11 cellular contexts compared by ENCODE assay signal in the genomic region with DNA sequence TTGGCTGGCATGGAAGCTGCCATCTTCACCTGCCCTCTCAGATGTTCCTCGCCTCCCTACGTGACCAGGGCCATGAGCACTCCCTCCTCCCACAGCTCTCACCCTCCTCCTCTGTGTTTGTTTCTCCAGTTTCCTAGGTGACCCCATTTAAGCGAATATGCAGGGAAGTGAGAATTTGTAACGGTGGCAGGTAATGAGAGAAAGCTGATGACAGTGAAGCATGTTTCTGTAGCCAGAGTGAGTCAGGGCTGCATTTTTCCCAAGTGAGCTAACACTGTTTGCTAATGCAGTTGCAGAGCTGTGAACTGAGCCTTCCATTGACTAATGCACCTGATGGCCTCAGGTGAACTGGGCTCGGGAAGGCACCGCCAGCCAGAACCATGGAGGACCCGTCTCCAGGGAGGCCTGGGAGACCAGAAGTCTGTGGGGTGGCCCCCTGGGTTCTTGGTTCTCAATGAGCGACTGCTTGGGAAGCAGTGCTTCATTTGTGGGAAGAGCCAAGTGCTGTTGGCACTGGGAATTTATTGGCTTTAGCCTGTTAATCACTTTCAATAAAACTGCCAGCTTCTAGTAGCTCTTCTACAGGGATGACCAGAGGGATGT.
DNase-seq lines count a peak whose midpoint lies in the region; ATAC-seq, FAIRE-seq and TF ChIP-seq lines count a peak whose summit lies in the region.
"Had no signal": no experiment of that assay in that cellular context is flagged by ENCODE, and none has a peak within 500 bp of the region (broad histone marks: within the 10 kb centered on the region; RNA-seq: fewer than 3 reads in every experiment).

No MANE protein-coding gene starts in this region.

- no peaks in the 10 kb centered on the region for H3K27me3 ChIP-seq in endodermal cell (ENCODE audit: control insufficient read depth, insufficient read depth, low read length, poor library complexity, severe bottlenecking)
- H3K27me3 ChIP-seq: ascending aorta, ovary had no signal

- no peak for TF ChIP-seq CTCF in endodermal cell (conservative IDR thresholded peaks at IDR 0.05)

- peak overlapping the region; percentile 82 for H3K27ac Mint-ChIP-seq in endodermal cell

- no peaks in the 10 kb centered on the region for H3K36me3 ChIP-seq in endodermal cell (ENCODE audit: control insufficient read depth, insufficient read depth, low read length)
- H3K36me3 ChIP-seq: ascending aorta, ovary had no signal

- ATAC-seq in GM18520 (IDR thresholded peaks at IDR 0.05; ENCODE audit: unreplicated experiment), result peak; percentile 54

- no peak for FAIRE-seq in frontal cortex (lab: Jason Lieb, UNC)
- FAIRE-seq: endometrium had no signal

- H3K27me3 Mint-ChIP-seq in endodermal cell (ENCODE audit: insufficient read depth), result peaks cover 6% of the 10 kb centered on the region

- no peak overlapping the region for H3K4me3 ChIP-seq in endodermal cell (ENCODE audit: low read length)
- H3K4me3 ChIP-seq: ascending aorta, ovary had no signal

- no peaks in the 10 kb centered on the region for H3K9me3 Mint-ChIP-seq in endodermal cell

- no peaks in the 10 kb centered on the region for H3K36me3 Mint-ChIP-seq in endodermal cell (ENCODE audit: low read depth)

- no peak overlapping the region for H3K4me3 Mint-ChIP-seq in endodermal cell

- no peak overlapping the region for H3K27ac ChIP-seq in endodermal cell (ENCODE audit: low read depth, low read length)
- H3K27ac ChIP-seq: ascending aorta, ovary had no signal

- no peaks in the 10 kb centered on the region for H3K9me3 ChIP-seq in endodermal cell (ENCODE audit: control insufficient read depth, low read length)
- H3K9me3 ChIP-seq: ascending aorta, ovary had no signal

- no peak overlapping the region for H3K9ac ChIP-seq in endodermal cell (ENCODE audit: extremely low read depth, low read length, poor library complexity, severe bottlenecking)

- H3K4me1 ChIP-seq in endodermal cell (ENCODE audit: control insufficient read depth, insufficient read depth, low read length), result peaks cover 7% of the 10 kb centered on the region
- H3K4me1 ChIP-seq: ascending aorta had no signal

- H3K4me1 Mint-ChIP-seq in endodermal cell, result peaks cover 23% of the 10 kb centered on the region

- peak; percentile 86 for DNase-seq in M059J (ENCODE audit: low read depth)
- DNase-seq in endodermal cell, result peak; percentile 85
- peak; percentile 56 for DNase-seq in mucosa of gallbladder (ENCODE audit: low spot score)
- DNase-seq in foreskin melanocyte, result no peak
- DNase-seq in NCI-H446 treated with DMSO at 0.1 percent for 48 hours (lab: John Stamatoyannopoulos, UW), result no peak
- DNase-seq in frontal cortex (ENCODE audit: low spot score in 2 of 2), result no peak
- DNase-seq: NCI-H446, ovary had no signal

- WGBS in endodermal cell (ENCODE audit: insufficient coverage in 1 of 2, insufficient read length in 1 of 2), 2 experiments, result 73 to 85% methylated on average over 3 to 8 of the region's 8 CpGs

Comparison
In these comparisons a context has a peak if more than half of its experiments do, and no peak if none do; other contexts are left out.
1. DNase-seq: peak in M059J (single experiment), endodermal cell (single experiment) and mucosa of gallbladder (single experiment); none in foreskin melanocyte (single experiment), NCI-H446 treated with DMSO at 0.1 percent for 48 hours (single experiment) and frontal cortex (0 of 2).